13 cellular contexts compared by ENCODE assay signal in the genomic region with DNA sequence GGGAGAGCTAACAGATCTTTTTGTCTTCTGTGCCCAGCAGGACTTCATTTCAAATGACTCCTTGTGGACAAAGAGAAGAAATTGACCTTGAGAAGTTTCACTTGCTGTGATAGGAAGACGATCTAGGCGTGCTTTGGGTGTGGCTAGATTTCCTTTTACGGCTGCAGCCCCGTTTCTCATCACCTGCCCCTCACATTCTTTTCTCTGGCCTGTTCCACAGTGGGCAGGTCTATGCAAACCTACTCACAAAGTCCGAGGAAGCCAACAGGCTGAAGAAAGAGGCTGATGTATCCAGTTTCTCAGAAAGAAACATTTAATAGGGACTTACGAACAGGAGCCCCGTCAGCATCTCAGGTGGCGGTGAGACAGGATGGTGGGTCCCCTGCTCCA.
A peak's percentile ranks its signal among the peaks of the same experiment; 100 is the strongest.
DNase-seq lines count a peak whose midpoint lies in the region; ATAC-seq and TF ChIP-seq lines count a peak whose summit lies in the region.
"Had no signal": no experiment of that assay in that cellular context is flagged by ENCODE, and none has a peak within 500 bp of the region (broad histone marks: within the 10 kb centered on the region; RNA-seq: fewer than 3 reads in every experiment).

No MANE protein-coding gene starts in this region.

- no peak for TF ChIP-seq POLR2A in GM18505 (IDR thresholded peaks at IDR 0.05; ENCODE audit: borderline replicate concordance, extremely low read depth, insufficient read depth, insufficient read length)

- H3K4me1 ChIP-seq in GM23248 (ENCODE audit: insufficient read depth) (no peaks in the 10 kb centered on the region), lower lobe of right lung (no peaks in the 10 kb centered on the region), upper lobe of right lung (peaks cover 3% of the 10 kb centered on the region)
- H3K4me1 ChIP-seq: HAP-1 had no signal

- ATAC-seq in lower lobe of right lung (no peak), upper lobe of right lung (no peak), GM18505 (IDR thresholded peaks at IDR 0.05; ENCODE audit: unreplicated experiment) (no peak)

- in situ Hi-C loops in GM23248 (cut with MboI): no loop called here

- no peaks in the 10 kb centered on the region for H3K79me2 ChIP-seq in GM23248 (ENCODE audit: insufficient read depth)

- 0 out of 2 replicates have a peak overlapping the region, but pooled peaks have one; percentile 25 for H2AFZ ChIP-seq in GM23248

- WGBS in GM23248 (ENCODE audit: low coverage in 1 of 2, low lambda C conversion rate in 2 of 2, missing lambda C conversion rate in 2 of 2), 2 experiments: 35 to 46% methylated on average over 8 of the region's 8 CpGs

- intact Hi-C loops in lower lobe of right lung (cut with DNase I) (no loop called here), upper lobe of right lung (cut with DNase I) (no loop called here)

- H3K27ac ChIP-seq in GM23248 (no peak overlapping the region), coronary artery (peak overlapping the region in 1 of 2 donors; percentile 83), lower lobe of right lung (peak overlapping the region; percentile 10), upper lobe of right lung (peak overlapping the region; percentile 36), caudate nucleus (ENCODE audit: low read depth, low read length) (no peak overlapping the region)
- H3K27ac ChIP-seq: BLaER1 treated with 17β-estradiol and CSF1 and Interleukin-3, amounts not matched to agents 10 nM and 100 nM had no signal

- no peaks in the 10 kb centered on the region for H3F3A ChIP-seq in GM23248 (ENCODE audit: insufficient read depth)

- H4K20me1 ChIP-seq in GM23248 (ENCODE audit: insufficient read depth): no peaks in the 10 kb centered on the region
- H4K20me1 ChIP-seq: BLaER1 treated with 17β-estradiol and CSF1 and Interleukin-3, amounts not matched to agents 10 nM and 100 nM had no signal

- H3K9me3 ChIP-seq in GM23248 (ENCODE audit: low read depth) (no peaks in the 10 kb centered on the region), lower lobe of right lung (no peaks in the 10 kb centered on the region), upper lobe of right lung (no peaks in the 10 kb centered on the region)
- H3K9me3 ChIP-seq: HAP-1 had no signal

- H3K4me3 ChIP-seq in GM23248 (no peak overlapping the region), coronary artery (peak overlapping the region; percentile 51), lower lobe of right lung (no peak overlapping the region), upper lobe of right lung (no peak overlapping the region)
- H3K4me3 ChIP-seq: BLaER1 treated with 17β-estradiol and CSF1 and Interleukin-3, amounts not matched to agents 10 nM and 100 nM; HAP-1 had no signal

- no peak for TF ChIP-seq CTCF in coronary artery (IDR thresholded peaks at IDR 0.05)
- no peak for TF ChIP-seq CTCF in lower lobe of right lung (IDR thresholded peaks at IDR 0.05)
- no peak for TF ChIP-seq CTCF in upper lobe of right lung (IDR thresholded peaks at IDR 0.05)

- no peaks in the 10 kb centered on the region for H3K36me3 ChIP-seq in GM23248 (ENCODE audit: low read depth)
- H3K36me3 ChIP-seq in lower lobe of right lung: no peaks in the 10 kb centered on the region
- H3K36me3 ChIP-seq in upper lobe of right lung: no peaks in the 10 kb centered on the region
- H3K36me3 ChIP-seq: BLaER1 treated with 17β-estradiol and CSF1 and Interleukin-3, amounts not matched to agents 10 nM and 100 nM; HAP-1 had no signal

- no peak overlapping the region for H3K9ac ChIP-seq in GM23248
- H3K9ac ChIP-seq: BLaER1 treated with 17β-estradiol and CSF1 and Interleukin-3, amounts not matched to agents 10 nM and 100 nM had no signal

- peak overlapping the region; percentile 3 for H3K4me2 ChIP-seq in GM23248 (ENCODE audit: unreplicated experiment)
- H3K4me2 ChIP-seq: BLaER1 treated with 17β-estradiol and CSF1 and Interleukin-3, amounts not matched to agents 10 nM and 100 nM had no signal

- H3K27me3 ChIP-seq in GM23248 (replicated peaks; ENCODE audit: insufficient read depth) (0 out of 2 replicates have a peak, but pooled peaks cover 5% of the 10 kb centered on the region), lower lobe of right lung (ENCODE audit: low read depth) (no peaks in the 10 kb centered on the region), upper lobe of right lung (no peaks in the 10 kb centered on the region)
- H3K27me3 ChIP-seq: BLaER1 treated with 17β-estradiol and CSF1 and Interleukin-3, amounts not matched to agents 10 nM and 100 nM had no signal

- no peak for DNase-seq in GM23248
- DNase-seq in coronary artery (ENCODE audit: low spot score): no peak
- DNase-seq in lower lobe of right lung: no peak
- no peak for DNase-seq in upper lobe of right lung
- no peak for DNase-seq in NCI-H526 (lab: John Stamatoyannopoulos, UW)
- DNase-seq in caudate nucleus (lab: John Stamatoyannopoulos, UW): no peak
- DNase-seq: ACHN; CD4-positive, CD25-positive, alpha-beta regulatory T cell; DMS53; GF-D8 had no signal

- H3K9me2 ChIP-seq in GM23248 (ENCODE audit: insufficient read depth): no peaks in the 10 kb centered on the region

Comparison
In these comparisons a context has a peak if more than half of its experiments do, and no peak if none do; other contexts are left out.
1. H3K27ac ChIP-seq: peak in lower lobe of right lung (single experiment) and upper lobe of right lung (single experiment); none in GM23248 (single experiment) and caudate nucleus (single experiment).